In genomic region chr14:38751459-38751858, GRCh38 we compare ENCODE assay signal across 8 cellular contexts.
"Had no signal": no experiment of that assay in that cellular context is flagged by ENCODE, and none has a peak within 500 bp of the region (broad histone marks: within the 10 kb centered on the region; RNA-seq: fewer than 3 reads in every experiment).

No MANE protein-coding gene starts in this region.

- H3K4me3 Mint-ChIP-seq: IgD-negative memory B cell had no signal

- H3K4me2 ChIP-seq: KMS-11 had no signal

- FAIRE-seq: HTR-8/SVneo, K562 had no signal

- H3K27ac ChIP-seq: HL-60, KMS-11 had no signal

- H3K27ac Mint-ChIP-seq: IgD-negative memory B cell had no signal

- DNase-seq: IMR-90, KBM-7, KG1 had no signal

- H3K9ac ChIP-seq: KMS-11 had no signal

- H3K4me1 Mint-ChIP-seq: IgD-negative memory B cell had no signal

- H3K36me3 Mint-ChIP-seq: IgD-negative memory B cell had no signal

- ATAC-seq: K562 had no signal

- H3K4me3 ChIP-seq: K562 had no signal

- H3K27me3 Mint-ChIP-seq: IgD-negative memory B cell had no signal
